In genomic region chr10:24305551-24306506, GRCh38 we compare ENCODE assay signal across 1 cellular context.
A peak's percentile ranks its signal among the peaks of the same experiment; 100 is the strongest.
TF ChIP-seq lines count a peak whose summit lies in the region.

No MANE protein-coding gene starts in this region.

TF ChIP-seq in IMR-90, 13 proteins besides CTCF, POLR2A, EP300 and RAD21:
- no peak for TF ChIP-seq ELK1 (IDR thresholded peaks at IDR 0.05; ENCODE audit: borderline replicate concordance, low read depth, low read length)
- no peak for TF ChIP-seq FOS (IDR thresholded peaks at IDR 0.05; ENCODE audit: low read depth, low read length)
- peak; percentile 38; the same call in 1 of the 2 replicates for TF ChIP-seq CEBPB (IDR thresholded peaks at IDR 0.05; ENCODE audit: low read depth, low read length)
TF ChIP-seq in IMR-90: peak in this region for 1.
